ENCODE assay signal across 1 cellular context in the genomic region with DNA sequence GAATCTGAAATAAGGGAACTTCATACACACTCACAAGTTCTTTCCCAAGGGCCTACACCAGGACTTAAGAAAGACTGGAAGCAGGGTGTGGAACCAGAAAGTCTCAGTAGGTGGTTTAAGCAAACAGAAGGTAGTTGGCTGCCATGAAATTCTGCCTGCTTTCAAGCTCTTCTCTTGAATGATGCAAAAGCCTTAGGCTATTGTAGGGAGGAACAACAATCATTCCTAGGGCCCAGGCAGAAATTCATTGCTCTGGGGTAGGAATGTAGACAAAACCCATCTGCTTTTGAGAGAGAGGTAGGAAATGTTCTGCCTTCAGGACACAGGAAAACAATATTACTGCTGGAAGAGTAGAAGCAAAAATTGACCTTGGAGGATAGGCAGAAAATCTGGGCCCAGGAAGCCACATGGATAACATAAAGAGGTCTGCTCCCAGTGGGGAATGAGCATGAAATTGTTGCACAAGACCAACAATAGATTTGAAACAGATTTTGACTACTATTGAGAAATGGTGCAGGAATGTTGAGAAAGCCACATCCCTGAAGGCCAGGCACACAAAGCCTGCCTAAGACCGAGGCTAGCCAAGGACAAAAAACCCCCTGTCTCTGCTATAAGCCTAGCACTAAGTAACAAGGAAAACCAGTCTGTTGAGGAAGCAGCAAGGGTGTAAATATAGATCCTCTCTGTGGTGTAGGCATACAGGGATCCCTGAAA.
TF ChIP-seq lines count a peak whose summit lies in the region.

No MANE protein-coding gene starts in this region.

TF ChIP-seq in GM23338, 12 proteins besides CTCF, POLR2A, EP300 and RAD21:
- TF ChIP-seq, protein P1, sequence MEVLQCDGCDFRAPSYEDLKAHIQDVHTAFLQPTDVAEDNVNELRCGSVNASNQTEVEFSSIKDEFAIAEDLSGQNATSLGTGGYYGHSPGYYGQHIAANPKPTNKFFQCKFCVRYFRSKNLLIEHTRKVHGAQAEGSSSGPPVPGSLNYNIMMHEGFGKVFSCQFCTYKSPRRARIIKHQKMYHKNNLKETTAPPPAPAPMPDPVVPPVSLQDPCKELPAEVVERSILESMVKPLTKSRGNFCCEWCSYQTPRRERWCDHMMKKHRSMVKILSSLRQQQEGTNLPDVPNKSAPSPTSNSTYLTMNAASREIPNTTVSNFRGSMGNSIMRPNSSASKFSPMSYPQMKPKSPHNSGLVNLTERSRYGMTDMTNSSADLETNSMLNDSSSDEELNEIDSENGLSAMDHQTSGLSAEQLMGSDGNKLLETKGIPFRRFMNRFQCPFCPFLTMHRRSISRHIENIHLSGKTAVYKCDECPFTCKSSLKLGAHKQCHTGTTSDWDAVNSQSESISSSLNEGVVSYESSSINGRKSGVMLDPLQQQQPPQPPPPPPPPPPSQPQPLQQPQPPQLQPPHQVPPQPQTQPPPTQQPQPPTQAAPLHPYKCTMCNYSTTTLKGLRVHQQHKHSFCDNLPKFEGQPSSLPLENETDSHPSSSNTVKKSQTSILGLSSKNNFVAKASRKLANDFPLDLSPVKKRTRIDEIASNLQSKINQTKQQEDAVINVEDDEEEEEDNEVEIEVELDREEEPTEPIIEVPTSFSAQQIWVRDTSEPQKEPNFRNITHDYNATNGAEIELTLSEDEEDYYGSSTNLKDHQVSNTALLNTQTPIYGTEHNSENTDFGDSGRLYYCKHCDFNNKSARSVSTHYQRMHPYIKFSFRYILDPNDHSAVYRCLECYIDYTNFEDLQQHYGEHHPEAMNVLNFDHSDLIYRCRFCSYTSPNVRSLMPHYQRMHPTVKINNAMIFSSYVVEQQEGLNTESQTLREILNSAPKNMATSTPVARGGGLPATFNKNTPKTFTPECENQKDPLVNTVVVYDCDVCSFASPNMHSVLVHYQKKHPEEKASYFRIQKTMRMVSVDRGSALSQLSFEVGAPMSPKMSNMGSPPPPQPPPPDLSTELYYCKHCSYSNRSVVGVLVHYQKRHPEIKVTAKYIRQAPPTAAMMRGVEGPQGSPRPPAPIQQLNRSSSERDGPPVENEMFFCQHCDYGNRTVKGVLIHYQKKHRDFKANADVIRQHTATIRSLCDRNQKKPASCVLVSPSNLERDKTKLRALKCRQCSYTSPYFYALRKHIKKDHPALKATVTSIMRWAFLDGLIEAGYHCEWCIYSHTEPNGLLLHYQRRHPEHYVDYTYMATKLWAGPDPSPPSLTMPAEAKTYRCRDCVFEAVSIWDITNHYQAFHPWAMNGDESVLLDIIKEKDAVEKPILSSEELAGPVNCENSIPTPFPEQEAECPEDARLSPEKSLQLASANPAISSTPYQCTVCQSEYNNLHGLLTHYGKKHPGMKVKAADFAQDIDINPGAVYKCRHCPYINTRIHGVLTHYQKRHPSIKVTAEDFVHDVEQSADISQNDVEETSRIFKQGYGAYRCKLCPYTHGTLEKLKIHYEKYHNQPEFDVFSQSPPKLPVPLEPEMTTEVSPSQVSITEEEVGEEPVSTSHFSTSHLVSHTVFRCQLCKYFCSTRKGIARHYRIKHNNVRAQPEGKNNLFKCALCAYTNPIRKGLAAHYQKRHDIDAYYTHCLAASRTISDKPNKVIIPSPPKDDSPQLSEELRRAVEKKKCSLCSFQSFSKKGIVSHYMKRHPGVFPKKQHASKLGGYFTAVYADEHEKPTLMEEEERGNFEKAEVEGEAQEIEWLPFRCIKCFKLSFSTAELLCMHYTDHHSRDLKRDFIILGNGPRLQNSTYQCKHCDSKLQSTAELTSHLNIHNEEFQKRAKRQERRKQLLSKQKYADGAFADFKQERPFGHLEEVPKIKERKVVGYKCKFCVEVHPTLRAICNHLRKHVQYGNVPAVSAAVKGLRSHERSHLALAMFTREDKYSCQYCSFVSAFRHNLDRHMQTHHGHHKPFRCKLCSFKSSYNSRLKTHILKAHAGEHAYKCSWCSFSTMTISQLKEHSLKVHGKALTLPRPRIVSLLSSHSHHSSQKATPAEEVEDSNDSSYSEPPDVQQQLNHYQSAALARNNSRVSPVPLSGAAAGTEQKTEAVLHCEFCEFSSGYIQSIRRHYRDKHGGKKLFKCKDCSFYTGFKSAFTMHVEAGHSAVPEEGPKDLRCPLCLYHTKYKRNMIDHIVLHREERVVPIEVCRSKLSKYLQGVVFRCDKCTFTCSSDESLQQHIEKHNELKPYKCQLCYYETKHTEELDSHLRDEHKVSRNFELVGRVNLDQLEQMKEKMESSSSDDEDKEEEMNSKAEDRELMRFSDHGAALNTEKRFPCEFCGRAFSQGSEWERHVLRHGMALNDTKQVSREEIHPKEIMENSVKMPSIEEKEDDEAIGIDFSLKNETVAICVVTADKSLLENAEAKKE (CRISPR knock-in tag; IDR thresholded peaks at IDR 0.05), result no peak
- TF ChIP-seq STAT1 (IDR thresholded peaks at IDR 0.05; ENCODE audit: unreplicated experiment) (no peak), NANOG (IDR thresholded peaks at IDR 0.05; ENCODE audit: borderline replicate concordance) (no peak), EZH2 (IDR thresholded peaks at IDR 0.05; ENCODE audit: low read depth, unreplicated experiment) (no peak), ZNF114 (CRISPR knock-in tag; IDR thresholded peaks at IDR 0.05) (no peak), EZH2phosphoT487 (IDR thresholded peaks at IDR 0.05; ENCODE audit: unreplicated experiment) (no peak), CREB1 (CRISPR knock-in tag; IDR thresholded peaks at IDR 0.05; ENCODE audit: low read depth) (no peak), POLR2AphosphoS5 (IDR thresholded peaks at IDR 0.05; ENCODE audit: low read depth) (no peak), ZNF331 (CRISPR knock-in tag; IDR thresholded peaks at IDR 0.05; ENCODE audit: low read depth) (no peak), JUNB (IDR thresholded peaks at IDR 0.05; ENCODE audit: unreplicated experiment) (no peak)
- TF ChIP-seq, protein P2, sequence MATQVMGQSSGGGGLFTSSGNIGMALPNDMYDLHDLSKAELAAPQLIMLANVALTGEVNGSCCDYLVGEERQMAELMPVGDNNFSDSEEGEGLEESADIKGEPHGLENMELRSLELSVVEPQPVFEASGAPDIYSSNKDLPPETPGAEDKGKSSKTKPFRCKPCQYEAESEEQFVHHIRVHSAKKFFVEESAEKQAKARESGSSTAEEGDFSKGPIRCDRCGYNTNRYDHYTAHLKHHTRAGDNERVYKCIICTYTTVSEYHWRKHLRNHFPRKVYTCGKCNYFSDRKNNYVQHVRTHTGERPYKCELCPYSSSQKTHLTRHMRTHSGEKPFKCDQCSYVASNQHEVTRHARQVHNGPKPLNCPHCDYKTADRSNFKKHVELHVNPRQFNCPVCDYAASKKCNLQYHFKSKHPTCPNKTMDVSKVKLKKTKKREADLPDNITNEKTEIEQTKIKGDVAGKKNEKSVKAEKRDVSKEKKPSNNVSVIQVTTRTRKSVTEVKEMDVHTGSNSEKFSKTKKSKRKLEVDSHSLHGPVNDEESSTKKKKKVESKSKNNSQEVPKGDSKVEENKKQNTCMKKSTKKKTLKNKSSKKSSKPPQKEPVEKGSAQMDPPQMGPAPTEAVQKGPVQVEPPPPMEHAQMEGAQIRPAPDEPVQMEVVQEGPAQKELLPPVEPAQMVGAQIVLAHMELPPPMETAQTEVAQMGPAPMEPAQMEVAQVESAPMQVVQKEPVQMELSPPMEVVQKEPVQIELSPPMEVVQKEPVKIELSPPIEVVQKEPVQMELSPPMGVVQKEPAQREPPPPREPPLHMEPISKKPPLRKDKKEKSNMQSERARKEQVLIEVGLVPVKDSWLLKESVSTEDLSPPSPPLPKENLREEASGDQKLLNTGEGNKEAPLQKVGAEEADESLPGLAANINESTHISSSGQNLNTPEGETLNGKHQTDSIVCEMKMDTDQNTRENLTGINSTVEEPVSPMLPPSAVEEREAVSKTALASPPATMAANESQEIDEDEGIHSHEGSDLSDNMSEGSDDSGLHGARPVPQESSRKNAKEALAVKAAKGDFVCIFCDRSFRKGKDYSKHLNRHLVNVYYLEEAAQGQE (IDR thresholded peaks at IDR 0.05; ENCODE audit: unreplicated experiment), result no peak
- TF ChIP-seq, protein P3, sequence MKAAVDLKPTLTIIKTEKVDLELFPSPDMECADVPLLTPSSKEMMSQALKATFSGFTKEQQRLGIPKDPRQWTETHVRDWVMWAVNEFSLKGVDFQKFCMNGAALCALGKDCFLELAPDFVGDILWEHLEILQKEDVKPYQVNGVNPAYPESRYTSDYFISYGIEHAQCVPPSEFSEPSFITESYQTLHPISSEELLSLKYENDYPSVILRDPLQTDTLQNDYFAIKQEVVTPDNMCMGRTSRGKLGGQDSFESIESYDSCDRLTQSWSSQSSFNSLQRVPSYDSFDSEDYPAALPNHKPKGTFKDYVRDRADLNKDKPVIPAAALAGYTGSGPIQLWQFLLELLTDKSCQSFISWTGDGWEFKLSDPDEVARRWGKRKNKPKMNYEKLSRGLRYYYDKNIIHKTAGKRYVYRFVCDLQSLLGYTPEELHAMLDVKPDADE (IDR thresholded peaks at IDR 0.05), result no peak
